Comparison of ENCODE assay signal across 17 cellular contexts in genomic region chr10:128058746-128059125, GRCh38.
DNase-seq lines count a peak whose midpoint lies in the region; ATAC-seq and TF ChIP-seq lines count a peak whose summit lies in the region.
"Had no signal": no experiment of that assay in that cellular context is flagged by ENCODE, and none has a peak within 500 bp of the region (broad histone marks: within the 10 kb centered on the region; RNA-seq: fewer than 3 reads in every experiment).

No MANE protein-coding gene starts in this region.

- H3K9me2 ChIP-seq in GM23338 (ENCODE audit: insufficient read depth), result no peaks in the 10 kb centered on the region

- peaks cover 15% of the 10 kb centered on the region for H3K4me1 ChIP-seq in GM23338 (ENCODE audit: insufficient read depth)
- H3K4me1 ChIP-seq: SJSA1 had no signal

- DNase-seq in Right ventricle myocardium inferior (ENCODE audit: missing footprints) (peak; percentile 34), cardiac septum (ENCODE audit: low spot score) (no peak), GM23338 (ENCODE audit: low spot score) (no peak), NCI-H2081 (lab: John Stamatoyannopoulos, UW) (no peak)
- DNase-seq in activated CD8-positive, alpha-beta T cell treated with anti-CD3 and anti-CD28 coated beads, Interleukin-2, amount 10 ng/mL, durations not matched to agents 7 days and 5 days, result no peak
- DNase-seq in naive thymus-derived CD8-positive, alpha-beta T cell, result no peak
- DNase-seq in stimulated activated CD4-positive, alpha-beta T cell treated with anti-CD3 and anti-CD28 coated beads, Interleukin-4, amount 100 ng/mL, for 24 hours, result no peak
- DNase-seq: DMS 273 treated with DMSO at 0.1 percent for 48 hours, EL, IMR-90, NCI-H187 treated with DMSO at 0.1 percent for 48 hours, NCI-H2171 treated with DMSO at 0.1 percent for 48 hours, NCI-H510A, NCI-H82, RPMI8226 had no signal

- ATAC-seq in Right ventricle myocardium inferior (no peak), HG02973 (IDR thresholded peaks at IDR 0.05; ENCODE audit: unreplicated experiment) (no peak), GM23338 (no peak)
- ATAC-seq in activated CD8-positive, alpha-beta T cell treated with anti-CD3 and anti-CD28 coated beads, Interleukin-2, amount 10 ng/mL, durations not matched to agents 7 days and 5 days, result no peak
- ATAC-seq in naive thymus-derived CD8-positive, alpha-beta T cell, result no peak

- H3K27ac ChIP-seq in GM23338 (ENCODE audit: low read depth), result no peak overlapping the region
- H3K27ac ChIP-seq: SJSA1 had no signal

- no peaks in the 10 kb centered on the region for H4K20me1 ChIP-seq in GM23338 (replicated peaks; ENCODE audit: insufficient read depth)

- no peak overlapping the region for H2AFZ ChIP-seq in GM23338

- CTCF ChIA-PET in activated CD8-positive, alpha-beta T cell treated with anti-CD3 and anti-CD28 coated beads, Interleukin-2, amount 10 ng/mL, durations not matched to agents 7 days and 5 days (lab: Charles Lee), result interaction anchor here (1.3 to 2.9 kb wide), 4 partner anchors 10 to 120 kb away, joined by 5 to 14 read pairs (median 13); no protein-coding TSS in a partner anchor

- H3K4me3 Mint-ChIP-seq in activated CD8-positive, alpha-beta T cell treated with anti-CD3 and anti-CD28 coated beads, Interleukin-2, amount 10 ng/mL, durations not matched to agents 7 days and 5 days, result no peak overlapping the region
- H3K4me3 Mint-ChIP-seq in naive thymus-derived CD8-positive, alpha-beta T cell, result peak overlapping the region in 1 of 10 donors; percentile 54
- H3K4me3 Mint-ChIP-seq in GM23338, result no peak overlapping the region

- TF ChIP-seq CTCF in GM23338 (conservative IDR thresholded peaks at IDR 0.05; ENCODE audit: low read depth in 2 of 2), result no peak

- H3K79me2 ChIP-seq in GM23338 (replicated peaks; ENCODE audit: insufficient read depth), result no peaks in the 10 kb centered on the region

- intact Hi-C loops in Right ventricle myocardium inferior (cut with DNase I) (no loop called here), cardiac septum (cut with DNase I) (no loop called here)

- no peaks in the 10 kb centered on the region for H3K36me3 ChIP-seq in GM23338 (ENCODE audit: insufficient read depth)
- H3K36me3 ChIP-seq: SJSA1 had no signal

- no peaks in the 10 kb centered on the region for H3F3A ChIP-seq in GM23338 (replicated peaks; ENCODE audit: low read depth)

- H3K4me2 ChIP-seq in GM23338, result no peak overlapping the region

- H3K27me3 Mint-ChIP-seq in activated CD8-positive, alpha-beta T cell treated with anti-CD3 and anti-CD28 coated beads, Interleukin-2, amount 10 ng/mL, durations not matched to agents 7 days and 5 days (ENCODE audit: low read depth), result no peaks in the 10 kb centered on the region
- no peaks in the 10 kb centered on the region for H3K27me3 Mint-ChIP-seq in naive thymus-derived CD8-positive, alpha-beta T cell
- H3K27me3 Mint-ChIP-seq in GM23338 (ENCODE audit: insufficient read depth, low read depth, poor library complexity), result peaks cover 11% of the 10 kb centered on the region

- H3K27me3 ChIP-seq in GM23338 (ENCODE audit: insufficient read depth), result no peaks in the 10 kb centered on the region
- H3K27me3 ChIP-seq: SJSA1 had no signal

- H3K27ac Mint-ChIP-seq in activated CD8-positive, alpha-beta T cell treated with anti-CD3 and anti-CD28 coated beads, Interleukin-2, amount 10 ng/mL, durations not matched to agents 7 days and 5 days, result peak overlapping the region; percentile 27
- peak overlapping the region in 9 of 10 donors; percentile 33 to 93 (median 90) for H3K27ac Mint-ChIP-seq in naive thymus-derived CD8-positive, alpha-beta T cell
- no peak overlapping the region for H3K27ac Mint-ChIP-seq in GM23338

- H3K9me3 Mint-ChIP-seq in activated CD8-positive, alpha-beta T cell treated with anti-CD3 and anti-CD28 coated beads, Interleukin-2, amount 10 ng/mL, durations not matched to agents 7 days and 5 days (ENCODE audit: insufficient read depth), result no peaks in the 10 kb centered on the region
- no peaks in the 10 kb centered on the region for H3K9me3 Mint-ChIP-seq in naive thymus-derived CD8-positive, alpha-beta T cell
- no peaks in the 10 kb centered on the region for H3K9me3 Mint-ChIP-seq in GM23338

- no peak overlapping the region for H3K4me3 ChIP-seq in GM23338
- H3K4me3 ChIP-seq: SJSA1 had no signal

- peaks cover 70% of the 10 kb centered on the region for H3K36me3 Mint-ChIP-seq in activated CD8-positive, alpha-beta T cell treated with anti-CD3 and anti-CD28 coated beads, Interleukin-2, amount 10 ng/mL, durations not matched to agents 7 days and 5 days (ENCODE audit: low read depth)
- H3K36me3 Mint-ChIP-seq in naive thymus-derived CD8-positive, alpha-beta T cell, result peaks cover 4 to 51% (median 16%) of the 10 kb centered on the region in 3 donors
- H3K36me3 Mint-ChIP-seq in GM23338 (ENCODE audit: low read depth), result no peaks in the 10 kb centered on the region

- POLR2A ChIA-PET in activated CD8-positive, alpha-beta T cell treated with anti-CD3 and anti-CD28 coated beads, Interleukin-2, amount 10 ng/mL, durations not matched to agents 7 days and 5 days (lab: Charles Lee), result interaction anchor here (11.4 kb wide), 1 partner anchor 10 kb away, joined by 145 read pairs; no protein-coding TSS in a partner anchor
- POLR2A ChIA-PET in naive thymus-derived CD8-positive, alpha-beta T cell (lab: Charles Lee), result interaction anchor here (3.4 kb wide), 1 partner anchor 11 kb away, joined by 24 read pairs; no protein-coding TSS in a partner anchor

- H3K4me1 Mint-ChIP-seq in activated CD8-positive, alpha-beta T cell treated with anti-CD3 and anti-CD28 coated beads, Interleukin-2, amount 10 ng/mL, durations not matched to agents 7 days and 5 days (ENCODE audit: low read depth), result peaks cover 58% of the 10 kb centered on the region
- peaks cover 43 to 70% (median 58%) of the 10 kb centered on the region in 4 donors for H3K4me1 Mint-ChIP-seq in naive thymus-derived CD8-positive, alpha-beta T cell
- peaks cover 19% of the 10 kb centered on the region for H3K4me1 Mint-ChIP-seq in GM23338

TF ChIP-seq in GM23338, 12 proteins besides CTCF, POLR2A, EP300 and RAD21 (continues in another document):
- TF ChIP-seq REST (IDR thresholded peaks at IDR 0.05; ENCODE audit: unreplicated experiment), result no peak
- no peak for TF ChIP-seq CREB1 (CRISPR knock-in tag; IDR thresholded peaks at IDR 0.05; ENCODE audit: low read depth)
